ENCODE assay signal across 16 cellular contexts in genomic region chr20:31497838-31498540, GRCh38. TPM values are rescaled to one million over a fixed set of nuclear protein-coding genes. Genes with fewer than 3 reads are reported as not detected.
DNase-seq lines count a peak whose midpoint lies in the region; ATAC-seq and TF ChIP-seq lines count a peak whose summit lies in the region.
"Had no signal": no experiment of that assay in that cellular context is flagged by ENCODE, and none has a peak within 500 bp of the region (broad histone marks: within the 10 kb centered on the region; RNA-seq: fewer than 3 reads in every experiment).

No MANE protein-coding gene starts in this region.

- no peaks in the 10 kb centered on the region; the same call in 1 of the 2 replicates for H3F3A ChIP-seq in GM23338 (replicated peaks; ENCODE audit: low read depth)

- H3K4me3 ChIP-seq in GM23338 (no peak overlapping the region), thoracic aorta (no peak overlapping the region)

- 0 out of 2 replicates have a peak overlapping the region, but pooled peaks have one; percentile 44 for H3K4me2 ChIP-seq in GM23338

- H3K4me3 Mint-ChIP-seq in GM23338, result no peak overlapping the region
- no peak overlapping the region for H3K4me3 Mint-ChIP-seq in nephron progenitor cell
- H3K4me3 Mint-ChIP-seq: activated CD4-positive, alpha-beta T cell treated with anti-CD3 and anti-CD28 coated beads, Interleukin-2, amount 10 ng/mL, durations not matched to agents 7 days and 5 days had no signal

- no peaks in the 10 kb centered on the region for H4K20me1 ChIP-seq in GM23338 (replicated peaks; ENCODE audit: insufficient read depth)

- no peaks in the 10 kb centered on the region; the same call in 1 of the 3 replicates for H3K36me3 Mint-ChIP-seq in GM23338 (ENCODE audit: low read depth)
- H3K36me3 Mint-ChIP-seq in nephron progenitor cell (ENCODE audit: low read depth), result no peaks in the 10 kb centered on the region

- H3K4me1 Mint-ChIP-seq in GM23338 (no peaks in the 10 kb centered on the region), nephron progenitor cell (no peaks in the 10 kb centered on the region)

- H3K36me3 ChIP-seq in GM23338 (ENCODE audit: insufficient read depth) (no peaks in the 10 kb centered on the region), thoracic aorta (no peaks in the 10 kb centered on the region)

- no peak overlapping the region; the same call in 1 of the 2 replicates for H2AFZ ChIP-seq in GM23338

- H3K27ac Mint-ChIP-seq in GM23338 (no peak overlapping the region), nephron progenitor cell (no peak overlapping the region)
- H3K27ac Mint-ChIP-seq: activated CD4-positive, alpha-beta T cell treated with anti-CD3 and anti-CD28 coated beads, Interleukin-2, amount 10 ng/mL, durations not matched to agents 7 days and 5 days; activated T-helper 2 cell treated with anti-CD3 and anti-CD28 coated beads, Interferon-gamma antibody, Interleukin-2, Interleukin-4, amounts not matched to agents 10 μg/mL and 5 μg/mL and 100 μg/mL, durations not matched to agents 14 hours and 24 hours and 36 hours had no signal

- no peak for ATAC-seq in GM23338
- ATAC-seq in Right ventricle myocardium superior (ENCODE audit: poor library complexity), result peak; percentile 26
- ATAC-seq in thoracic aorta (ENCODE audit: insufficient number of reproducible peaks, low FRiP score, low read depth), result no peak

- TF ChIP-seq CTCF in GM23338 (conservative IDR thresholded peaks at IDR 0.05; ENCODE audit: low read depth in 2 of 2) (no peak), thoracic aorta (IDR thresholded peaks at IDR 0.05) (no peak), nephron progenitor cell (IDR thresholded peaks at IDR 0.05) (no peak)

- H3K9me3 Mint-ChIP-seq in GM23338 (peaks cover 80% of the 10 kb centered on the region), nephron progenitor cell (peaks cover 24% of the 10 kb centered on the region)
- H3K9me3 Mint-ChIP-seq: activated CD4-positive, alpha-beta T cell treated with anti-CD3 and anti-CD28 coated beads, Interleukin-2, amount 10 ng/mL, durations not matched to agents 7 days and 5 days; activated T-helper 2 cell treated with anti-CD3 and anti-CD28 coated beads, Interferon-gamma antibody, Interleukin-2, Interleukin-4, amounts not matched to agents 10 μg/mL and 5 μg/mL and 100 μg/mL, durations not matched to agents 14 hours and 24 hours and 36 hours had no signal

- H3K27ac ChIP-seq in GM23338 (ENCODE audit: low read depth) (no peak overlapping the region), thoracic aorta (peak overlapping the region; percentile 53 to 79)

- H3K27me3 ChIP-seq in GM23338 (ENCODE audit: insufficient read depth), result no peaks in the 10 kb centered on the region
- H3K27me3 ChIP-seq in thoracic aorta (replicated peaks; ENCODE audit: insufficient read depth), result no peaks in the 10 kb centered on the region

- H3K9me3 ChIP-seq in thoracic aorta, result no peaks in the 10 kb centered on the region

- intact Hi-C loops in Right ventricle myocardium superior (cut with DNase I), result no loop called here

- H3K9me2 ChIP-seq in GM23338 (ENCODE audit: insufficient read depth), result no peaks in the 10 kb centered on the region

- peaks cover 7% of the 10 kb centered on the region for H3K4me1 ChIP-seq in GM23338 (ENCODE audit: insufficient read depth)
- H3K4me1 ChIP-seq in thoracic aorta (ENCODE audit: control insufficient read depth in 1 of 2, low read depth in 2 of 2), result peaks cover 15 to 28% of the 10 kb centered on the region in 2 donors

- H3K27me3 Mint-ChIP-seq in GM23338 (ENCODE audit: insufficient read depth, low read depth, poor library complexity) (peaks cover 9% of the 10 kb centered on the region), nephron progenitor cell (ENCODE audit: low read depth, poor library complexity) (peaks cover 20% of the 10 kb centered on the region)

- H3K79me2 ChIP-seq in GM23338 (replicated peaks; ENCODE audit: insufficient read depth), result no peaks in the 10 kb centered on the region

- DNase-seq in GM23338 (ENCODE audit: low spot score) (peak; percentile 78), RPMI7951 (ENCODE audit: low read depth) (peak; percentile 41), Right ventricle myocardium superior (peak; percentile 66), thoracic aorta (ENCODE audit: low spot score) (no peak), nephron progenitor cell (no peak), NCI-H1048 (lab: John Stamatoyannopoulos, UW) (no peak), anterior cingulate cortex (lab: John Stamatoyannopoulos, UW) (no peak)
- DNase-seq: activated CD4-positive, alpha-beta T cell treated with anti-CD3 and anti-CD28 coated beads, Interleukin-2, amount 10 ng/mL, durations not matched to agents 7 days and 5 days; Calu3; NCI-H2081; SW 1271 had no signal

TF ChIP-seq in GM23338, 12 proteins besides CTCF, POLR2A, EP300 and RAD21 (continues in another document):
- TF ChIP-seq CREB1 (CRISPR knock-in tag; IDR thresholded peaks at IDR 0.05; ENCODE audit: low read depth) (no peak), ZNF462 (CRISPR knock-in tag; IDR thresholded peaks at IDR 0.05) (no peak)

RNA-seq across cellular contexts. Expression of gene HM13, which starts 16.3 kb away (rescaled TPM):
- 103 and 126 TPM in 2 replicates for total RNA-seq in GM23338 (2014; rRNA removed; shearing (Covaris generic))
- polyA plus RNA-seq in GM23338 (2016; fragmentation: Nextera tagmentation; extraction: Ambion mirVana), result 147 and 150 TPM in 2 replicates
- 176 and 179 TPM in 2 replicates for total RNA-seq in RPMI7951 (2014; rRNA removed; shearing (Covaris generic))
- 40.9 TPM for total RNA-seq in Right ventricle myocardium superior
- 10 to 100 TPM; 71.6 to 76.7 TPM for total RNA-seq in thoracic aorta

RNA-seq across cellular contexts. Expression of gene REM1, which starts 22.9 kb away (rescaled TPM):
- total RNA-seq in GM23338 (2014; rRNA removed; shearing (Covaris generic)), result 0.28 TPM in 1 of 2 replicates, not detected in the other
- not detected in 2 replicates for polyA plus RNA-seq in GM23338 (2016; fragmentation: Nextera tagmentation; extraction: Ambion mirVana)
- 0.24 and 0.39 TPM in 2 replicates for total RNA-seq in RPMI7951 (2014; rRNA removed; shearing (Covaris generic))
- total RNA-seq in Right ventricle myocardium superior, result 1.5 TPM
- 1 to 10 TPM; 4.3 TPM for total RNA-seq in thoracic aorta
- total RNA-seq: activated CD4-positive, alpha-beta T cell treated with anti-CD3 and anti-CD28 coated beads, Interleukin-2, amount 10 ng/mL, durations not matched to agents 7 days and 5 days; activated T-helper 2 cell treated with anti-CD3 and anti-CD28 coated beads, Interferon-gamma antibody, Interleukin-2, Interleukin-4, amounts not matched to agents 10 μg/mL and 5 μg/mL and 100 μg/mL, durations not matched to agents 14 hours and 24 hours and 36 hours; bronchial epithelial cell; Calu3; endothelial cell of umbilical vein had no signal

RNA-seq across cellular contexts. Expression of gene DEFB124, which starts 23.1 kb away (rescaled TPM):
- 0.52 TPM in 1 of 2 replicates, not detected in the other for total RNA-seq in GM23338 (2014; rRNA removed; shearing (Covaris generic))
- polyA plus RNA-seq in GM23338 (2016; fragmentation: Nextera tagmentation; extraction: Ambion mirVana), result not detected in 2 replicates
- not detected in 2 replicates for total RNA-seq in RPMI7951 (2014; rRNA removed; shearing (Covaris generic))
- total RNA-seq in Right ventricle myocardium superior (not detected), thoracic aorta (not detected)
- total RNA-seq: activated CD4-positive, alpha-beta T cell treated with anti-CD3 and anti-CD28 coated beads, Interleukin-2, amount 10 ng/mL, durations not matched to agents 7 days and 5 days; activated T-helper 2 cell treated with anti-CD3 and anti-CD28 coated beads, Interferon-gamma antibody, Interleukin-2, Interleukin-4, amounts not matched to agents 10 μg/mL and 5 μg/mL and 100 μg/mL, durations not matched to agents 14 hours and 24 hours and 36 hours; bronchial epithelial cell; Calu3; endothelial cell of umbilical vein; subcutaneous adipose tissue had no signal
- polyA plus RNA-seq: endothelial cell of umbilical vein had no signal

RNA-seq across cellular contexts. Expression of gene DEFB123, which starts 57.6 kb away (rescaled TPM):
- not detected in 2 replicates for total RNA-seq in GM23338 (2014; rRNA removed; shearing (Covaris generic))
- not detected in 2 replicates for polyA plus RNA-seq in GM23338 (2016; fragmentation: Nextera tagmentation; extraction: Ambion mirVana)
- not detected in 2 replicates for total RNA-seq in RPMI7951 (2014; rRNA removed; shearing (Covaris generic))
- total RNA-seq in Right ventricle myocardium superior, result not detected
- not detected for total RNA-seq in thoracic aorta
- total RNA-seq: activated CD4-positive, alpha-beta T cell treated with anti-CD3 and anti-CD28 coated beads, Interleukin-2, amount 10 ng/mL, durations not matched to agents 7 days and 5 days; activated T-helper 2 cell treated with anti-CD3 and anti-CD28 coated beads, Interferon-gamma antibody, Interleukin-2, Interleukin-4, amounts not matched to agents 10 μg/mL and 5 μg/mL and 100 μg/mL, durations not matched to agents 14 hours and 24 hours and 36 hours; bronchial epithelial cell; Calu3; endothelial cell of umbilical vein; mucosa of gallbladder; subcutaneous adipose tissue had no signal
- polyA plus RNA-seq: endothelial cell of umbilical vein had no signal

Comparison
In these comparisons a context has a peak if more than half of its experiments do, and no peak if none do; other contexts are left out.
1. DNase-seq: peak in GM23338 (single experiment), RPMI7951 (single experiment) and Right ventricle myocardium superior (single experiment); none in thoracic aorta (single experiment), nephron progenitor cell (single experiment), NCI-H1048 (single experiment) and anterior cingulate cortex (0 of 58).